Comparison of ENCODE assay signal across 23 cellular contexts in the genomic region with DNA sequence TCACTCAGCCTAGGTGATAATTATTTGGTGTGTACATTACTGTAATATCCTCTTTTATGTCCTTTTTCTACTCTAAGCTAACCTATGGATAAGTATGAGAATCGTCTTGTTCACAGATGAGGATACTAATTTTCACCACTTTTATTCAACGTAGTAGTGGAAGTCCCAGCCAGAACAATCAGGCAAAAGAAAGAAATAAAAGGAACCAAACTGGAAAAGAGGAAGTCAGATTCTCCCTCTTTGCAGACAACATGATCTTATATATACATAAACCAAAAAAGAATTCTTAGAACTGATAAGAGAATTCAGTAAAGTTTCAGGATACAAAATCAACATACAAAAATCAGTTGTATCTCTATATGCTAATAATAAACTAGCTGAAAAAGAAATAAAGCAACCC.
"Had no signal": no experiment of that assay in that cellular context is flagged by ENCODE, and none has a peak within 500 bp of the region (broad histone marks: within the 10 kb centered on the region; RNA-seq: fewer than 3 reads in every experiment).

No MANE protein-coding gene starts in this region.

- H3K4me1 ChIP-seq: foreskin keratinocyte, lower lobe of right lung, pancreas, psoas muscle, vagina had no signal

- H3K27ac ChIP-seq: adrenal gland, foreskin keratinocyte, lower lobe of right lung, pancreas, psoas muscle, thoracic aorta, vagina, WERI-Rb-1 had no signal

- H3K4me3 ChIP-seq: adrenal gland, lower lobe of right lung, mucosa of descending colon, pancreas, psoas muscle, thoracic aorta, vagina had no signal

- H3K27me3 ChIP-seq: adrenal gland, pancreas, vagina had no signal

- DNase-seq: activated CD4-positive, alpha-beta T cell treated with anti-CD3 and anti-CD28 coated beads, Interleukin-2, amount 10 ng/mL, durations not matched to agents 7 days and 5 days; activated CD4-positive, CD25-positive, alpha-beta regulatory T cell treated with anti-CD3 and anti-CD28 coated beads, Interleukin-2, amount 50 U/mL, for 72 hours; activated CD8-positive, alpha-beta T cell treated with anti-CD3 and anti-CD28 coated beads, Interleukin-2, amount 10 ng/mL, durations not matched to agents 7 days and 5 days; activated naive CD4-positive, alpha-beta T cell; adrenal gland; central memory CD4-positive, alpha-beta T cell; effector memory CD4-positive, alpha-beta T cell; foreskin keratinocyte; lower lobe of right lung; mesendoderm; mucosa of descending colon; nephron progenitor cell; pancreas; psoas muscle; right cardiac atrium; stimulated activated CD4-positive, alpha-beta T cell treated with anti-CD3 and anti-CD28 coated beads, Interleukin-4, amount 100 ng/mL, for 24 hours; stimulated activated naive CD4-positive, alpha-beta T cell treated with Interleukin-2 at 50 U/mL for 16 hours; WERI-Rb-1 had no signal

- FAIRE-seq: astrocyte, pancreas had no signal

- ATAC-seq: activated CD8-positive, alpha-beta T cell treated with anti-CD3 and anti-CD28 coated beads, Interleukin-2, amount 10 ng/mL, durations not matched to agents 7 days and 5 days; activated T-helper 17 cell treated with anti-CD3 and anti-CD28 coated beads, Interleukin-2, amount 50 U/mL, for 72 hours; foreskin keratinocyte; left lobe of liver; lower lobe of right lung; mucosa of descending colon; pancreas; psoas muscle; right cardiac atrium had no signal

- H3K9me3 ChIP-seq: adrenal gland, lower lobe of right lung, mucosa of descending colon, pancreas, thoracic aorta, vagina had no signal

- H3K36me3 ChIP-seq: adrenal gland, lower lobe of right lung, pancreas, thoracic aorta, vagina, WERI-Rb-1 had no signal
